Comparison of ENCODE assay signal across 15 cellular contexts in genomic region chr13:37608750-37609339, GRCh38. TPM values are rescaled to one million over a fixed set of nuclear protein-coding genes. Genes with fewer than 3 reads are reported as not detected.
DNase-seq lines count a peak whose midpoint lies in the region; TF ChIP-seq lines count a peak whose summit lies in the region.
"Had no signal": no experiment of that assay in that cellular context is flagged by ENCODE, and none has a peak within 500 bp of the region (broad histone marks: within the 10 kb centered on the region; RNA-seq: fewer than 3 reads in every experiment).

No MANE protein-coding gene starts in this region.

- DNase-seq in BJ (ENCODE audit: low read depth) (no peak), HL-60 (ENCODE audit: low read depth in 1 of 2, low spot score in 1 of 2) (no peak), astrocyte of the spinal cord (ENCODE audit: low read depth, low spot score) (peak; percentile 26), kidney epithelial cell (ENCODE audit: low read depth) (no peak), GF-D8 (lab: John Stamatoyannopoulos, UW) (no peak), cerebellum (ENCODE audit: low spot score) (no peak), inferior parietal cortex (ENCODE audit: extremely low spot score) (no peak), A172 (ENCODE audit: low spot score) (no peak)
- DNase-seq: activated T-cell treated with anti-CD3 and anti-CD28 coated beads, Interleukin-2, amount 50 U/mL, for 24 hours; cerebellar nuclear complex; midbrain; NCI-H187 treated with DMSO at 0.1 percent for 48 hours; RPMI8226; sigmoid colon; WERI-Rb-1 had no signal

- in situ Hi-C loops in astrocyte of the spinal cord (cut with HindIII; ENCODE audit: low sequenced_read_pairs) = no loop called here

- H3K27me3 ChIP-seq in BJ (ENCODE audit: control insufficient read depth, insufficient read depth, low read length) (no peaks in the 10 kb centered on the region), HL-60 (ENCODE audit: insufficient read depth, poor library complexity, severe bottlenecking) (peaks cover 2% of the 10 kb centered on the region), kidney epithelial cell (ENCODE audit: control insufficient read depth, insufficient read depth, low read length) (no peaks in the 10 kb centered on the region)
- H3K27me3 ChIP-seq: sigmoid colon had no signal

- CTCF ChIA-PET in BJ (lab: Yijun Ruan, JAX) = interaction anchor here (0.6 to 1.4 kb wide), 5 partner anchors 153 to 538 kb away, joined by 3 to 6 read pairs (median 5); no protein-coding TSS in a partner anchor

- H3K4me3 ChIP-seq in BJ (ENCODE audit: low read depth, low read length) (no peak overlapping the region), HL-60 (replicated peaks; ENCODE audit: insufficient read depth, low read length) (no peak overlapping the region), astrocyte of the spinal cord (ENCODE audit: low read depth, low read length) (no peak overlapping the region), kidney epithelial cell (ENCODE audit: low read depth, low read length) (no peak overlapping the region)
- H3K4me3 ChIP-seq: sigmoid colon had no signal

- H3K27ac ChIP-seq in HL-60 (replicated peaks) = no peak overlapping the region
- H3K27ac ChIP-seq: sigmoid colon, WERI-Rb-1 had no signal

- TF ChIP-seq CTCF in BJ (IDR thresholded peaks at IDR 0.05; ENCODE audit: insufficient read depth, low read depth, low read length) = peak; percentile 51
- TF ChIP-seq CTCF in HL-60 (IDR thresholded peaks at IDR 0.05; ENCODE audit: insufficient read depth, low read length) = peak; percentile 10
- peak; percentile 49 for TF ChIP-seq CTCF in astrocyte of the spinal cord (IDR thresholded peaks at IDR 0.05; ENCODE audit: low read depth, low read length)
- TF ChIP-seq CTCF in kidney epithelial cell (IDR thresholded peaks at IDR 0.05; ENCODE audit: insufficient read depth, low read length, poor library complexity, severe bottlenecking) = peak; percentile 46

- POLR2A ChIA-PET in BJ (lab: Charles Lee) = no interaction called here

- H3K36me3 ChIP-seq in BJ (ENCODE audit: control insufficient read depth, insufficient read depth, low read length) = no peaks in the 10 kb centered on the region
- no peaks in the 10 kb centered on the region for H3K36me3 ChIP-seq in kidney epithelial cell (ENCODE audit: control insufficient read depth, insufficient read depth, low read length)
- H3K36me3 ChIP-seq: sigmoid colon, WERI-Rb-1 had no signal

RNA-seq across cellular contexts. Expression of gene POSTN, which starts 10.3 kb away (rescaled TPM):
- polyA plus RNA-seq in BJ (2011; rRNA removed) = 235 and 341 TPM in 2 replicates
- polyA minus RNA-seq in BJ (2011; rRNA and poly(A)+ RNA removed) = 59.1 and 66.8 TPM in 2 replicates
- total RNA-seq in kidney epithelial cell (16.4 and 22.2 TPM in 2 replicates), cerebellum (32.7 TPM)
- total RNA-seq in A172 (2014; rRNA removed; shearing (Covaris generic)) = 2.4 and 3.0 TPM in 2 replicates
